Comparison of ENCODE assay signal across 23 cellular contexts in the genomic region with DNA sequence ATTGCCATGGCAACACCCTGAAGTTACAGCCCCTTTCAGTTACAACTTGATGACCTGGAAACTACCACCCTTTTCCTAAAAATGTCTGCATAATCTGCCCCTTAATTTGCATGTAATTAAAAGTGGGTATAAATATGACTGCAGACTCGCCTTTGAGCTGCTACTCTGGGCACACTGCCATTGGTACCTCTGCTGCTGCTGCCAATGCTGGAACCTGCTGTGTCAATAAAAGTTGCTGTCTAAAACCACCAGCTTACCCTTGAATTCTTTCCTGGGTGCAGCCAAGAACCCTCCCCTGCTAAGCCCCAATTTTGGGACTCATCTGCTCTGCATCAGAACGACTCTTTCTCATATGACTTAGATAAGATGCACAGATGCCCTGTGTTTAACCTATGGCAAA. TPM values are rescaled to one million over a fixed set of nuclear protein-coding genes. Genes with fewer than 3 reads are reported as not detected.
"Had no signal": no experiment of that assay in that cellular context is flagged by ENCODE, and none has a peak within 500 bp of the region (broad histone marks: within the 10 kb centered on the region; RNA-seq: fewer than 3 reads in every experiment).

No MANE protein-coding gene starts in this region.

- H3K27ac ChIP-seq: SJSA1, SK-N-MC had no signal

- H3K9me3 ChIP-seq: SJSA1 had no signal

- H3K4me3 ChIP-seq: SJSA1, SK-N-MC had no signal

- H3K36me3 ChIP-seq: SJSA1 had no signal

- H3K4me1 ChIP-seq: SJSA1 had no signal

- H3K27me3 ChIP-seq: SJSA1 had no signal

- DNase-seq: KBM-7, MV-4-11, NCI-H1048, NCI-H1105, NCI-H1417, NCI-H1436 treated with DMSO at 0.1 percent for 48 hours, NCI-H1694, NCI-H187 treated with DMSO at 0.1 percent for 48 hours, NCI-H2029 treated with DMSO at 0.1 percent for 48 hours, NCI-H2171 treated with DMSO at 0.1 percent for 48 hours, NCI-H345, NCI-H446 treated with DMSO at 0.1 percent for 48 hours, NCI-H510A treated with DMSO at 0.1 percent for 48 hours, NCI-H526, NCI-H82, Right ventricle myocardium superior, RPMI8226, SIG-M5 had no signal

RNA-seq across cellular contexts. Expression of gene LGI1, which starts 45.1 kb away (rescaled TPM):
- total RNA-seq: HT-29, LHCN-M2, MCF 10A had no signal
